ENCODE assay signal across 21 cellular contexts in genomic region chr16:89076159-89076558, GRCh38. TPM values are rescaled to one million over a fixed set of nuclear protein-coding genes. Genes with fewer than 3 reads are reported as not detected.
A peak's percentile ranks its signal among the peaks of the same experiment; 100 is the strongest.
DNase-seq lines count a peak whose midpoint lies in the region; ATAC-seq, FAIRE-seq and TF ChIP-seq lines count a peak whose summit lies in the region.
"Had no signal": no experiment of that assay in that cellular context is flagged by ENCODE, and none has a peak within 500 bp of the region (broad histone marks: within the 10 kb centered on the region; RNA-seq: fewer than 3 reads in every experiment).

No MANE protein-coding gene starts in this region.

- H3K79me2 ChIP-seq in H1 (ENCODE audit: control insufficient read depth in 1 of 2, insufficient read depth in 2 of 2, low read length in 2 of 2) (no peaks in the 10 kb centered on the region), trophoblast cell (ENCODE audit: control insufficient read depth, insufficient read depth, low read length, poor library complexity) (no peaks in the 10 kb centered on the region)

- no peaks in the 10 kb centered on the region for H3K9me3 Mint-ChIP-seq in activated CD8-positive, alpha-beta T cell treated with anti-CD3 and anti-CD28 coated beads, Interleukin-2, amount 10 ng/mL, durations not matched to agents 7 days and 5 days (ENCODE audit: insufficient read depth)
- H3K9me3 Mint-ChIP-seq in activated CD8-positive, alpha-beta T cell treated with anti-CD3 and anti-CD28 coated beads for 36 hours, result peaks cover 5% of the 10 kb centered on the region

- no peak for ATAC-seq in activated CD8-positive, alpha-beta T cell treated with anti-CD3 and anti-CD28 coated beads, Interleukin-2, amount 10 ng/mL, durations not matched to agents 7 days and 5 days
- no peak for ATAC-seq in activated CD8-positive, alpha-beta T cell treated with anti-CD3 and anti-CD28 coated beads for 36 hours
- ATAC-seq: A549, K562 had no signal

- no peak overlapping the region for H2AFZ ChIP-seq in H1 (ENCODE audit: low read length)
- H2AFZ ChIP-seq in trophoblast cell (ENCODE audit: insufficient read depth, low read length, poor library complexity), result no peak overlapping the region

- H3K27me3 Mint-ChIP-seq in activated CD8-positive, alpha-beta T cell treated with anti-CD3 and anti-CD28 coated beads, Interleukin-2, amount 10 ng/mL, durations not matched to agents 7 days and 5 days (ENCODE audit: low read depth), result no peaks in the 10 kb centered on the region
- H3K27me3 Mint-ChIP-seq in activated CD8-positive, alpha-beta T cell treated with anti-CD3 and anti-CD28 coated beads for 36 hours, result no peaks in the 10 kb centered on the region
- H3K27me3 Mint-ChIP-seq: CD8-positive, alpha-beta memory T cell had no signal

- H3K18ac ChIP-seq in H1 (ENCODE audit: extremely low read depth, low read length), result no peak overlapping the region
- no peak overlapping the region for H3K18ac ChIP-seq in trophoblast cell (ENCODE audit: low read length)

- POLR2A ChIA-PET in activated CD8-positive, alpha-beta T cell treated with anti-CD3 and anti-CD28 coated beads, Interleukin-2, amount 10 ng/mL, durations not matched to agents 7 days and 5 days (lab: Charles Lee), result no interaction called here
- POLR2A ChIA-PET in activated CD8-positive, alpha-beta T cell treated with anti-CD3 and anti-CD28 coated beads for 36 hours (lab: Charles Lee), result no interaction called here
- POLR2A ChIA-PET in H1 (lab: Charles Lee; ENCODE audit: partially characterized antibody), result no interaction called here

- no peak for TF ChIP-seq POLR2A in H1 (IDR thresholded peaks at IDR 0.05; ENCODE audit: control extremely low read depth in 1 of 2, low read depth in 2 of 2, low read length in 2 of 2)

- H3K4me3 Mint-ChIP-seq in activated CD8-positive, alpha-beta T cell treated with anti-CD3 and anti-CD28 coated beads, Interleukin-2, amount 10 ng/mL, durations not matched to agents 7 days and 5 days, result no peak overlapping the region
- H3K4me3 Mint-ChIP-seq in activated CD8-positive, alpha-beta T cell treated with anti-CD3 and anti-CD28 coated beads for 36 hours, result no peak overlapping the region
- H3K4me3 Mint-ChIP-seq: CD14-positive monocyte; CD8-positive, alpha-beta memory T cell had no signal

- no peak for TF ChIP-seq RAD21 in H1 (IDR thresholded peaks at IDR 0.05 in 1 of 2, conservative IDR thresholded peaks at IDR 0.05 in 1 of 2; ENCODE audit: low read depth in 2 of 2, low read length in 2 of 2)

- TF ChIP-seq EP300 in H1 (IDR thresholded peaks at IDR 0.05; ENCODE audit: borderline replicate concordance in 1 of 2, low read depth in 2 of 2, low read length in 2 of 2), result no peak

- H3K4ac ChIP-seq in H1 (replicated peaks; ENCODE audit: insufficient read length, low read depth, low read length) (no peak overlapping the region), trophoblast cell (ENCODE audit: low read depth, low read length) (no peak overlapping the region)

- H3K36me3 Mint-ChIP-seq in activated CD8-positive, alpha-beta T cell treated with anti-CD3 and anti-CD28 coated beads, Interleukin-2, amount 10 ng/mL, durations not matched to agents 7 days and 5 days (ENCODE audit: low read depth), result peaks cover 3% of the 10 kb centered on the region
- H3K36me3 Mint-ChIP-seq in activated CD8-positive, alpha-beta T cell treated with anti-CD3 and anti-CD28 coated beads for 36 hours (ENCODE audit: low read depth), result no peaks in the 10 kb centered on the region
- H3K36me3 Mint-ChIP-seq: CD14-positive monocyte; CD8-positive, alpha-beta memory T cell had no signal

- no peaks in the 10 kb centered on the region for H4K20me1 ChIP-seq in H1 (replicated peaks in 1 of 2; ENCODE audit: control insufficient read depth in 1 of 2, insufficient read depth in 2 of 2, low read length in 2 of 2)
- H4K20me1 ChIP-seq: BLaER1 had no signal

- no peak overlapping the region for H3K56ac ChIP-seq in H1 (replicated peaks; ENCODE audit: insufficient read length, low read depth, low read length)

- no peak for DNase-seq in activated CD8-positive, alpha-beta T cell treated with anti-CD3 and anti-CD28 coated beads, Interleukin-2, amount 10 ng/mL, durations not matched to agents 7 days and 5 days
- no peak for DNase-seq in activated CD8-positive, alpha-beta T cell treated with anti-CD3 and anti-CD28 coated beads for 36 hours
- DNase-seq in HTR-8/SVneo (ENCODE audit: insufficient read length, low spot score) (no peak), H1 (ENCODE audit: low read depth in 1 of 2, low spot score in 2 of 2) (no peak), trophoblast cell (no peak), H4 (ENCODE audit: low spot score) (no peak), NCI-H1930 (lab: John Stamatoyannopoulos, UW) (no peak), amniotic stem cell (lab: John Stamatoyannopoulos, UW) (no peak)
- DNase-seq: AML-193; CD8-positive, alpha-beta memory T cell; COR-L47; GOT3; IMR-90 had no signal

- H4K12ac ChIP-seq in trophoblast cell (ENCODE audit: low read depth, low read length), result no peak overlapping the region

- H3K79me1 ChIP-seq in H1 (ENCODE audit: low read depth, low read length) (no peaks in the 10 kb centered on the region), trophoblast cell (ENCODE audit: low read length) (no peaks in the 10 kb centered on the region)

- H3K4me3 ChIP-seq in H1 (ENCODE audit: extremely low read depth in 1 of 4, insufficient read depth in 2 of 4, low read depth in 3 of 4, low read length in 4 of 4) (no peak overlapping the region), trophoblast cell (ENCODE audit: low read depth, low read length) (peak overlapping the region; percentile 33)
- H3K4me3 ChIP-seq: A549, BLaER1, HAP-1, K562 had no signal

- peak overlapping the region; percentile 18 for H3K27ac Mint-ChIP-seq in activated CD8-positive, alpha-beta T cell treated with anti-CD3 and anti-CD28 coated beads, Interleukin-2, amount 10 ng/mL, durations not matched to agents 7 days and 5 days
- no peak overlapping the region for H3K27ac Mint-ChIP-seq in activated CD8-positive, alpha-beta T cell treated with anti-CD3 and anti-CD28 coated beads for 36 hours

- H3K27me3 ChIP-seq in H1 (replicated peaks in 1 of 4; ENCODE audit: control insufficient read depth in 3 of 4, extremely low read depth in 1 of 4, insufficient read depth in 3 of 4, low read length in 3 of 4) (no peaks in the 10 kb centered on the region), trophoblast cell (ENCODE audit: insufficient read depth, low read length) (no peaks in the 10 kb centered on the region)
- H3K27me3 ChIP-seq: BLaER1 had no signal

- H3K4me1 Mint-ChIP-seq in activated CD8-positive, alpha-beta T cell treated with anti-CD3 and anti-CD28 coated beads, Interleukin-2, amount 10 ng/mL, durations not matched to agents 7 days and 5 days (ENCODE audit: low read depth), result no peaks in the 10 kb centered on the region
- no peaks in the 10 kb centered on the region for H3K4me1 Mint-ChIP-seq in activated CD8-positive, alpha-beta T cell treated with anti-CD3 and anti-CD28 coated beads for 36 hours (ENCODE audit: low read depth)
- H3K4me1 Mint-ChIP-seq: CD14-positive monocyte; CD8-positive, alpha-beta memory T cell had no signal

- no peak for TF ChIP-seq CTCF in activated CD8-positive, alpha-beta T cell treated with anti-CD3 and anti-CD28 coated beads for 36 hours (IDR thresholded peaks at IDR 0.05)
- no peak for TF ChIP-seq CTCF in H1 (IDR thresholded peaks at IDR 0.05; ENCODE audit: control extremely low read depth in 1 of 3, insufficient read depth in 1 of 3, low read depth in 1 of 3, low read length in 3 of 3)

- H4K5ac ChIP-seq in H1 (ENCODE audit: insufficient read length, low read depth, low read length), result no peak overlapping the region

- no peak overlapping the region for H3K4me2 ChIP-seq in H1 (ENCODE audit: insufficient read depth in 1 of 2, low read depth in 2 of 2, low read length in 2 of 2)
- no peak overlapping the region for H3K4me2 ChIP-seq in trophoblast cell (ENCODE audit: low read length)
- H3K4me2 ChIP-seq: A549, BLaER1 had no signal

- H3K23me2 ChIP-seq in H1 (ENCODE audit: low read depth, low read length), result no peaks in the 10 kb centered on the region

- peak overlapping the region; percentile 39; the same call in 1 of the 2 replicates for H2BK12ac ChIP-seq in H1 (ENCODE audit: low read depth, low read length)
- H2BK12ac ChIP-seq in trophoblast cell (ENCODE audit: low read length), result no peak overlapping the region

- FAIRE-seq in HTR-8/SVneo (lab: Jason Lieb, UNC) (peak; percentile 96), H1 (lab: Jason Lieb, UNC) (no peak)
- FAIRE-seq: A549, D721Med, G401.6, K562 had no signal

- no peak overlapping the region for H2BK15ac ChIP-seq in H1 (ENCODE audit: low read length)

- H2BK20ac ChIP-seq in H1 (ENCODE audit: low read length), result no peak overlapping the region

- H3K23ac ChIP-seq in H1 (ENCODE audit: insufficient read length) (no peak overlapping the region), trophoblast cell (ENCODE audit: low read length) (no peak overlapping the region)

- H3K36me3 ChIP-seq in H1 (ENCODE audit: control insufficient read depth in 2 of 4, insufficient read depth in 4 of 4, low read length in 3 of 4) (no peaks in the 10 kb centered on the region), trophoblast cell (ENCODE audit: control insufficient read depth in 1 of 2, insufficient read depth in 2 of 2, low read length in 2 of 2) (no peaks in the 10 kb centered on the region)
- H3K36me3 ChIP-seq: BLaER1, HAP-1 had no signal

- CTCF ChIA-PET in activated CD8-positive, alpha-beta T cell treated with anti-CD3 and anti-CD28 coated beads, Interleukin-2, amount 10 ng/mL, durations not matched to agents 7 days and 5 days (lab: Charles Lee), result no interaction called here
- CTCF ChIA-PET in activated CD8-positive, alpha-beta T cell treated with anti-CD3 and anti-CD28 coated beads for 36 hours (lab: Charles Lee), result no interaction called here
- CTCF ChIA-PET in H1 (lab: Charles Lee; ENCODE audit: partially characterized antibody), result interaction anchor here (1.1 kb wide), 1 partner anchor 13 kb away, joined by 3 read pairs; no protein-coding TSS in a partner anchor

- H4K8ac ChIP-seq in H1 (ENCODE audit: extremely low read depth, insufficient read depth, low read length) (0 out of 2 replicates have a peak overlapping the region, but pooled peaks have one; percentile 14), trophoblast cell (ENCODE audit: low read depth, low read length) (no peak overlapping the region)

- intact Hi-C loops in activated CD8-positive, alpha-beta T cell treated with anti-CD3 and anti-CD28 coated beads for 36 hours (cut with micrococcal nuclease), result no loop called here

- WGBS in H1 (ENCODE audit: extremely low coverage in 1 of 2, insufficient coverage in 1 of 2, insufficient read length in 1 of 2, insufficient replicate concordance in 2 of 2, low coverage in 1 of 2, low lambda C conversion rate in 2 of 2, missing lambda C conversion rate in 1 of 2), 2 experiments, result 89% methylated on average over 14 of the region's 14 CpGs; no CpG with 5 or more reads in 1 of the 2 experiments
- WGBS in trophoblast cell (ENCODE audit: extremely low coverage, insufficient coverage, insufficient read length), result no CpG with 5 or more reads among the region's 14 CpGs

- H2BK120ac ChIP-seq in H1 (replicated peaks; ENCODE audit: low read depth, low read length), result no peak overlapping the region
- H2BK120ac ChIP-seq in trophoblast cell (ENCODE audit: insufficient read depth, low read length, poor library complexity), result no peak overlapping the region

- H4K91ac ChIP-seq in H1 (replicated peaks; ENCODE audit: insufficient read length, low read length) (no peak overlapping the region), trophoblast cell (ENCODE audit: low read depth, low read length) (no peak overlapping the region)

- H2AK5ac ChIP-seq in H1 (ENCODE audit: low read depth, low read length), result no peak overlapping the region
- H2AK5ac ChIP-seq in trophoblast cell (ENCODE audit: low read length), result no peak overlapping the region

- H3K4me1 ChIP-seq in H1 (replicated peaks in 1 of 4; ENCODE audit: control insufficient read depth in 3 of 4, insufficient read depth in 4 of 4, low read length in 3 of 4) (no peaks in the 10 kb centered on the region), trophoblast cell (ENCODE audit: control insufficient read depth in 1 of 2, insufficient read depth in 2 of 2, low read length in 2 of 2) (peaks cover 0 to 4% of the 10 kb centered on the region in 2 experiments)
- H3K4me1 ChIP-seq: A549, HAP-1 had no signal

- peaks cover 33 to 48% of the 10 kb centered on the region in 2 experiments for H3K9me3 ChIP-seq in H1 (ENCODE audit: insufficient read depth in 2 of 2, low read depth in 1 of 2, low read length in 1 of 2)
- peaks cover 47% of the 10 kb centered on the region for H3K9me3 ChIP-seq in trophoblast cell (ENCODE audit: insufficient read depth, low read depth, low read length)
- H3K9me3 ChIP-seq: HAP-1 had no signal

- H3K27ac ChIP-seq in H1 (ENCODE audit: low read depth, low read length) (no peak overlapping the region), trophoblast cell (ENCODE audit: low read depth, low read length) (no peak overlapping the region)
- H3K27ac ChIP-seq: 22Rv1, A549, BLaER1 had no signal

- H3K9ac ChIP-seq in H1 (replicated peaks in 1 of 4; ENCODE audit: extremely low read depth in 1 of 4, low read depth in 3 of 4, low read length in 3 of 4), result peak overlapping the region in 1 of 4 experiments; percentile 22; a peak in 1 of 7 replicates
- H3K9ac ChIP-seq in trophoblast cell (ENCODE audit: low read length), result no peak overlapping the region
- H3K9ac ChIP-seq: BLaER1 had no signal

- H3K14ac ChIP-seq in H1 (ENCODE audit: insufficient read length) (no peak overlapping the region), trophoblast cell (ENCODE audit: low read length) (no peak overlapping the region)

- H2BK5ac ChIP-seq in H1 (ENCODE audit: low read depth, low read length) (no peak overlapping the region), trophoblast cell (ENCODE audit: low read depth, low read length, poor library complexity) (no peak overlapping the region)

RNA-seq across cellular contexts. Expression of gene ACSF3, which starts 17.5 kb away (rescaled TPM):
- 10 to 100 TPM; 38.6 to 45.1 TPM for total RNA-seq in activated CD8-positive, alpha-beta T cell treated with anti-CD3 and anti-CD28 coated beads, Interleukin-2, amount 10 ng/mL, durations not matched to agents 7 days and 5 days
- 10 to 100 TPM; 44.6 to 45.9 TPM for total RNA-seq in activated CD8-positive, alpha-beta T cell treated with anti-CD3 and anti-CD28 coated beads for 36 hours
- total RNA-seq in H1 (2021; fragmentation: NEBNext Ultra II Directional; extraction: Animal tissue kit (Norgen Biotek cat#: 25700)), result 22.9 and 27.0 TPM in 2 replicates
- 15.6 and 23.6 TPM in 2 replicates for polyA plus RNA-seq in H1 (2011; rRNA removed)
- 19.6 TPM for polyA plus RNA-seq in H1 (2011; cell fraction: cytosol; rRNA removed)
- polyA plus RNA-seq in H1 (2011; cell fraction: nucleus; rRNA removed), result 33.2 TPM
- polyA plus RNA-seq in H1 (2012, experiment 1 of 2), result 12.0 to 21.9 TPM (median 18.2 TPM) in 4 replicates
- 14.4 TPM for polyA plus RNA-seq in H1 (2012, experiment 2 of 2)
- polyA plus RNA-seq in H1 (2013, experiment 1 of 2), result 11.6 TPM
- 10.5 TPM for polyA plus RNA-seq in H1 (2013, experiment 2 of 2)
- 10.0 and 20.1 TPM in 2 replicates for polyA minus RNA-seq in H1 (2011; rRNA and poly(A)+ RNA removed)
- polyA minus RNA-seq in H1 (2011; cell fraction: cytosol; rRNA and poly(A)+ RNA removed), result 22.5 TPM
- polyA minus RNA-seq in H1 (2011; cell fraction: nucleus; rRNA and poly(A)+ RNA removed), result 26.1 TPM
- polyA plus RNA-seq in trophoblast cell (2013), result 8.7 and 8.8 TPM in 2 replicates
- total RNA-seq in H4 (2014; rRNA removed; shearing (Covaris generic)), result 25.9 and 37.4 TPM in 2 replicates
